ENCODE assay signal across 8 cellular contexts in genomic region chr2:110677530-110678456, GRCh38. TPM values are rescaled to one million over a fixed set of nuclear protein-coding genes. Genes with fewer than 3 reads are reported as not detected.
DNase-seq lines count a peak whose midpoint lies in the region; ATAC-seq and TF ChIP-seq lines count a peak whose summit lies in the region.

Gene BUB1 (minus strand): TSS chr2:110678063. CDS start chr2:110677995, 68 bp downstream.

- peaks cover 6% of the 10 kb centered on the region; the same call in 1 of the 2 replicates for H3K9me3 ChIP-seq in NT2/D1 (ENCODE audit: insufficient read depth, low read length)
- H3K9me3 ChIP-seq in endodermal cell (ENCODE audit: control insufficient read depth, low read length), result peaks cover 12% of the 10 kb centered on the region

- peaks cover 5% of the 10 kb centered on the region for H3K4me1 ChIP-seq in NT2/D1 (ENCODE audit: insufficient read depth, insufficient read length)
- H3K4me1 ChIP-seq in endodermal cell (ENCODE audit: control insufficient read depth, insufficient read depth, low read length), result peaks cover 4% of the 10 kb centered on the region

- peaks cover 30% of the 10 kb centered on the region for H3K36me3 Mint-ChIP-seq in activated CD8-positive, alpha-beta memory T cell treated with anti-CD3 and anti-CD28 coated beads, Interleukin-2, amount 10 ng/mL, durations not matched to agents 7 days and 5 days
- peaks cover 12% of the 10 kb centered on the region for H3K36me3 Mint-ChIP-seq in endodermal cell (ENCODE audit: low read depth)

- DNase-seq in COR-L47 (lab: John Stamatoyannopoulos, UW) (peak; percentile 97), HUDEP-2 (lab: John Stamatoyannopoulos, UW; ENCODE audit: unreplicated experiment in 76 of 76) (peak in 75 of 76 experiments; percentile 53 to 97 (median 93)), NT2/D1 (ENCODE audit: low read depth, low spot score) (peak; percentile 96), endodermal cell (peak; percentile 99), mesenteric fat pad (ENCODE audit: low spot score) (peak; percentile 98)
- DNase-seq in activated CD8-positive, alpha-beta memory T cell treated with anti-CD3 and anti-CD28 coated beads, Interleukin-2, amount 10 ng/mL, durations not matched to agents 7 days and 5 days, result peak; percentile 98
- DNase-seq in stimulated activated CD8-positive, alpha-beta memory T cell treated with anti-CD3 and anti-CD28 coated beads, Interleukin-15, amount 100 ng/mL, for 24 hours (ENCODE audit: low read depth), result peak; percentile 88

- H3K27me3 ChIP-seq in NT2/D1 (ENCODE audit: insufficient read depth, insufficient read length) (no peaks in the 10 kb centered on the region), endodermal cell (ENCODE audit: control insufficient read depth, insufficient read depth, low read length, poor library complexity, severe bottlenecking) (no peaks in the 10 kb centered on the region)

- H3K27me3 Mint-ChIP-seq in activated CD8-positive, alpha-beta memory T cell treated with anti-CD3 and anti-CD28 coated beads, Interleukin-2, amount 10 ng/mL, durations not matched to agents 7 days and 5 days, result no peaks in the 10 kb centered on the region
- H3K27me3 Mint-ChIP-seq in endodermal cell (ENCODE audit: insufficient read depth), result peaks cover 5% of the 10 kb centered on the region

- no peak for TF ChIP-seq CTCF in endodermal cell (conservative IDR thresholded peaks at IDR 0.05)

- H3K4me3 ChIP-seq in NT2/D1 (ENCODE audit: insufficient read length, low read depth) (peak within 1 kb of the TSS; percentile 70), endodermal cell (ENCODE audit: low read length) (peak within 1 kb of the TSS; percentile 87)

- no peaks in the 10 kb centered on the region for H3K9me3 Mint-ChIP-seq in activated CD8-positive, alpha-beta memory T cell treated with anti-CD3 and anti-CD28 coated beads, Interleukin-2, amount 10 ng/mL, durations not matched to agents 7 days and 5 days (ENCODE audit: low read depth)
- H3K9me3 Mint-ChIP-seq in endodermal cell, result peaks cover 12% of the 10 kb centered on the region

- H3K36me3 ChIP-seq in NT2/D1 (ENCODE audit: insufficient read depth, insufficient read length, low read length) (peaks cover 32% of the 10 kb centered on the region), endodermal cell (ENCODE audit: control insufficient read depth, insufficient read depth, low read length) (peaks cover 22% of the 10 kb centered on the region)

- peak within 1 kb of the TSS; percentile 86 for H3K9ac ChIP-seq in NT2/D1 (ENCODE audit: insufficient read length, low read depth)
- peak within 1 kb of the TSS; percentile 92 for H3K9ac ChIP-seq in endodermal cell (ENCODE audit: extremely low read depth, low read length, poor library complexity, severe bottlenecking)

- H3K4me1 Mint-ChIP-seq in activated CD8-positive, alpha-beta memory T cell treated with anti-CD3 and anti-CD28 coated beads, Interleukin-2, amount 10 ng/mL, durations not matched to agents 7 days and 5 days, result peaks cover 46% of the 10 kb centered on the region
- peaks cover 34% of the 10 kb centered on the region for H3K4me1 Mint-ChIP-seq in endodermal cell

- H3K4me3 Mint-ChIP-seq in activated CD8-positive, alpha-beta memory T cell treated with anti-CD3 and anti-CD28 coated beads, Interleukin-2, amount 10 ng/mL, durations not matched to agents 7 days and 5 days, result peak within 1 kb of the TSS; percentile 85
- peak within 1 kb of the TSS; percentile 81 for H3K4me3 Mint-ChIP-seq in endodermal cell

- H3K27ac ChIP-seq in endodermal cell (ENCODE audit: low read depth, low read length), result peak within 1 kb of the TSS; percentile 66

- peak; percentile 55 for ATAC-seq in GM21381 (IDR thresholded peaks at IDR 0.05; ENCODE audit: unreplicated experiment)
- peak; percentile 89 for ATAC-seq in activated CD8-positive, alpha-beta memory T cell treated with anti-CD3 and anti-CD28 coated beads, Interleukin-2, amount 10 ng/mL, durations not matched to agents 7 days and 5 days

- CTCF ChIA-PET in activated CD8-positive, alpha-beta memory T cell treated with anti-CD3 and anti-CD28 coated beads, Interleukin-2, amount 10 ng/mL, durations not matched to agents 7 days and 5 days (lab: Charles Lee), result interaction anchor here (0.7 to 3.2 kb wide), 8 partner anchors 10 to 465 kb away, joined by 3 to 15 read pairs (median 4); partner anchors contain the start of gene MTLN

- WGBS in endodermal cell (ENCODE audit: insufficient coverage in 1 of 2, insufficient read length in 1 of 2), 2 experiments, result 0% methylated on average over 25 to 58 of the region's 58 CpGs

- peak within 1 kb of the TSS; percentile 97 for H3K27ac Mint-ChIP-seq in activated CD8-positive, alpha-beta memory T cell treated with anti-CD3 and anti-CD28 coated beads, Interleukin-2, amount 10 ng/mL, durations not matched to agents 7 days and 5 days
- peak within 1 kb of the TSS; percentile 97 for H3K27ac Mint-ChIP-seq in endodermal cell

RNA-seq across cellular contexts. Expression of gene BUB1, which starts in this region (rescaled TPM):
- 100 to 1,000 TPM; 126 to 153 TPM for total RNA-seq in activated CD8-positive, alpha-beta memory T cell treated with anti-CD3 and anti-CD28 coated beads, Interleukin-2, amount 10 ng/mL, durations not matched to agents 7 days and 5 days
- 100 to 1,000 TPM in 1 of 2 donors, 10 to 100 TPM in 1; 68.3 to 118 TPM for total RNA-seq in endodermal cell
- polyA plus RNA-seq in endodermal cell (2013, experiment 1 of 2), result 92.4 TPM
- polyA plus RNA-seq in endodermal cell (2013, experiment 2 of 2), result 92.7 TPM
- total RNA-seq in mesenteric fat pad, result 0.26 TPM

Comparison
In these comparisons a context has a peak if more than half of its experiments do, and no peak if none do; other contexts are left out.
1. Peak in every context shown above with its lines: DNase-seq, ATAC-seq, H3K4me3 ChIP-seq and H3K27ac ChIP-seq.
2. RNA of gene BUB1 (total RNA-seq): 126 to 153 TPM in activated CD8-positive, alpha-beta memory T cell treated with anti-CD3 and anti-CD28 coated beads, Interleukin-2, amount 10 ng/mL, durations not matched to agents 7 days and 5 days and 68.3 to 118 TPM in endodermal cell; 0.26 TPM in mesenteric fat pad (single experiment); every median in the first group is over 10 times any median in the second.
3. Peak in DNase-seq in mesenteric fat pad; RNA of the gene not detected or under 1 TPM.